In genomic region chr22:24506802-24507438, GRCh38 we compare ENCODE assay signal across 10 cellular contexts. TPM values are rescaled to one million over a fixed set of nuclear protein-coding genes. Genes with fewer than 3 reads are reported as not detected.
DNase-seq lines count a peak whose midpoint lies in the region; ATAC-seq, FAIRE-seq and TF ChIP-seq lines count a peak whose summit lies in the region.
"Had no signal": no experiment of that assay in that cellular context is flagged by ENCODE, and none has a peak within 500 bp of the region (broad histone marks: within the 10 kb centered on the region; RNA-seq: fewer than 3 reads in every experiment).

No MANE protein-coding gene starts in this region.

- TF ChIP-seq CTCF in A549 (IDR thresholded peaks at IDR 0.05): no peak

- no peak for TF ChIP-seq EP300 in A549 (IDR thresholded peaks at IDR 0.05)

- 40% methylated on average over 4 of the region's 6 CpGs for WGBS in A549 (ENCODE audit: missing lambda C conversion rate)

- no peaks in the 10 kb centered on the region for H3K9me3 ChIP-seq in A549

- FAIRE-seq in A549 (lab: Jason Lieb, UNC): no peak

- H3K27ac ChIP-seq in A549: peak overlapping the region; percentile 41 to 73; a peak in 3 of 6 replicates

- CTCF ChIA-PET in A549 (lab: Yijun Ruan, JAX): interaction anchor here (1.2 to 4.8 kb wide), 7 partner anchors 15 to 86 kb away, joined by 3 to 32 read pairs (median 4); no protein-coding TSS in a partner anchor

- POLR2A ChIA-PET in A549 (lab: Yijun Ruan, JAX): no interaction called here

- DNase-seq in A549 (ENCODE audit: low read depth in 1 of 2, low spot score in 1 of 2): peak; percentile 24 to 41
- peak; percentile 27 for DNase-seq in HCEC 1CT
- DNase-seq in NCI-H748 (lab: John Stamatoyannopoulos, UW; ENCODE audit: unreplicated experiment): peak; percentile 86
- peak; percentile 25 for DNase-seq in fibroblast of peridontal ligament (ENCODE audit: extremely low read depth)
- no peak for DNase-seq in medulla oblongata (ENCODE audit: extremely low spot score)
- no peak for DNase-seq in GDM1 (lab: John Stamatoyannopoulos, UW)
- DNase-seq: CD4-positive, CD25-positive, alpha-beta regulatory T cell; stimulated activated CD4-positive, alpha-beta T cell treated with anti-CD3 and anti-CD28 coated beads, Interleukin-2, amount 100 ng/mL, for 48 hours had no signal

- ATAC-seq in A549: peak in 1 of 2 experiments; percentile 65; a peak in 3 of 6 replicates
- no peak for ATAC-seq in HG03025 (IDR thresholded peaks at IDR 0.05; ENCODE audit: low FRiP score, unreplicated experiment)
- no peak for ATAC-seq in HG02763 (IDR thresholded peaks at IDR 0.05; ENCODE audit: unreplicated experiment)

- H3K4me3 ChIP-seq in A549: no peak overlapping the region

- no peak for TF ChIP-seq RAD21 in A549 (conservative IDR thresholded peaks at IDR 0.05 in 1 of 2, IDR thresholded peaks at IDR 0.05 in 1 of 2)

- no peak for TF ChIP-seq POLR2A in A549 (IDR thresholded peaks at IDR 0.05; ENCODE audit: low read length)

- H3K4me2 ChIP-seq in A549: peak overlapping the region; percentile 54

- H3K4me1 ChIP-seq in A549: peaks cover 36% of the 10 kb centered on the region

TF ChIP-seq in A549, 52 proteins besides CTCF, POLR2A, EP300 and RAD21:
- TF ChIP-seq USF2 (IDR thresholded peaks at IDR 0.05) (no peak), NPAS2 (CRISPR knock-in tag; IDR thresholded peaks at IDR 0.05; ENCODE audit: borderline replicate concordance) (no peak), MAZ (IDR thresholded peaks at IDR 0.05; ENCODE audit: borderline replicate concordance, low read depth, low read length) (no peak), CHD4 (IDR thresholded peaks at IDR 0.05; ENCODE audit: borderline replicate concordance) (no peak), ELK1 (IDR thresholded peaks at IDR 0.05; ENCODE audit: low read depth, low read length) (no peak), FOSL2 (IDR thresholded peaks at IDR 0.05) (no peak), FOSL2 (CRISPR knock-in tag; IDR thresholded peaks at IDR 0.05) (peak; percentile 46), JUN (IDR thresholded peaks at IDR 0.05) (0 out of 5 replicates have a peak, but pooled peaks of 1 of the 2 experiments have one; percentile 21), BCL3 (IDR thresholded peaks at IDR 0.05) (no peak), MYC (IDR thresholded peaks at IDR 0.05; ENCODE audit: borderline replicate concordance, low read length) (no peak), EHF (CRISPR knock-in tag; IDR thresholded peaks at IDR 0.05) (no peak), HDAC2 (IDR thresholded peaks at IDR 0.05) (no peak), SREBF2 (IDR thresholded peaks at IDR 0.05) (no peak), CHD2 (IDR thresholded peaks at IDR 0.05; ENCODE audit: low read length, partially characterized antibody) (no peak), HOXB5 (CRISPR knock-in tag; IDR thresholded peaks at IDR 0.05) (no peak), GATA3 (IDR thresholded peaks at IDR 0.05; ENCODE audit: borderline replicate concordance) (peak; percentile 27; the same call in 1 of the 2 replicates)

RNA-seq across cellular contexts. Expression of gene UPB1, which starts 11.8 kb away (rescaled TPM):
- 0.05 TPM in 1 of 2 replicates, not detected in the other for polyA plus RNA-seq in A549 (2011; rRNA removed)
- polyA plus RNA-seq in A549 (2012; cell fraction: cytosol; rRNA removed): 0.01 TPM in 1 of 2 replicates, not detected in the other
- polyA plus RNA-seq in A549 (2012; cell fraction: nucleus; rRNA removed): 0.02 TPM in 1 of 2 replicates, not detected in the other
- 0.04 to 0.07 TPM (median 0.04 TPM) in 3 replicates for polyA plus RNA-seq in A549 (2017; fragmentation: RNase III; extraction: RNeasy Plus Mini Kit Qiagen cat#74134 plus additional on column Dnase treatment)
- polyA minus RNA-seq in A549 (2011; rRNA and poly(A)+ RNA removed): not detected in 2 replicates
- polyA plus RNA-seq: CD4-positive, CD25-positive, alpha-beta regulatory T cell had no signal

RNA-seq across cellular contexts. Expression of gene GUCD1, which starts 48.0 kb away (rescaled TPM):
- polyA plus RNA-seq in A549 (2011; rRNA removed): 37.1 and 48.2 TPM in 2 replicates
- 61.5 and 76.8 TPM in 2 replicates for polyA plus RNA-seq in A549 (2012; cell fraction: cytosol; rRNA removed)
- polyA plus RNA-seq in A549 (2012; cell fraction: nucleus; rRNA removed): 61.6 and 75.0 TPM in 2 replicates
- 37.7 to 43.8 TPM (median 43.5 TPM) in 3 replicates for polyA plus RNA-seq in A549 (2017; fragmentation: RNase III; extraction: RNeasy Plus Mini Kit Qiagen cat#74134 plus additional on column Dnase treatment)
- 78.9 and 81.9 TPM in 2 replicates for polyA minus RNA-seq in A549 (2011; rRNA and poly(A)+ RNA removed)

RNA-seq across cellular contexts. Expression of gene SNRPD3, which starts 48.9 kb away (rescaled TPM):
- polyA plus RNA-seq in A549 (2011; rRNA removed): 157 and 212 TPM in 2 replicates
- polyA plus RNA-seq in A549 (2012; cell fraction: cytosol; rRNA removed): 193 and 202 TPM in 2 replicates
- 86.5 and 137 TPM in 2 replicates for polyA plus RNA-seq in A549 (2012; cell fraction: nucleus; rRNA removed)
- polyA plus RNA-seq in A549 (2017; fragmentation: RNase III; extraction: RNeasy Plus Mini Kit Qiagen cat#74134 plus additional on column Dnase treatment): 334 to 372 TPM (median 344 TPM) in 3 replicates
- polyA minus RNA-seq in A549 (2011; rRNA and poly(A)+ RNA removed): 123 and 187 TPM in 2 replicates

Comparison
In these comparisons a context has a peak if more than half of its experiments do, and no peak if none do; other contexts are left out.
1. DNase-seq: peak in A549 (2 of 2), HCEC 1CT (single experiment), NCI-H748 (single experiment) and fibroblast of peridontal ligament (single experiment); none in medulla oblongata (single experiment) and GDM1 (single experiment).